ENCODE assay signal across 27 cellular contexts in the genomic region with DNA sequence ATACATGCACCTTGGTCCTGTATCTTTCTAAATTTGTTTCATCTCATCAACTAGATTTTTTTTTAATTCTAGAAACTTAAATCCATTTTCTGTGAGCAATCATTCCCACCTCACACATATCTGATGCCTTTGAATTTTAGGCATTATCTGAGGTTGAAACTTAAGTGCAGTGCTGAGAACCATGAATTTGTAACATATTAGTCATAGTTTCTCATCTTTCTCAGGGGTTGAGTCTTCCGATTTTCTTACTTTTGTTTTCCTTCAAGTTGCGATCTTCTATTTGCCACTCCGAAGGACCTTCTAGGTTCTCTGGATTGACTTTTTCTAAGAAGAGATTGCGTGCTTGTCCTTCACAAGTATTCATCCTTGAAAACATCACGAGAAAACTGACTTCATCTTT. TPM values are rescaled to one million over a fixed set of nuclear protein-coding genes. Genes with fewer than 3 reads are reported as not detected.
"Had no signal": no experiment of that assay in that cellular context is flagged by ENCODE, and none has a peak within 500 bp of the region (broad histone marks: within the 10 kb centered on the region; RNA-seq: fewer than 3 reads in every experiment).

No MANE protein-coding gene starts in this region.

- H3K4me1 Mint-ChIP-seq: activated CD4-positive, alpha-beta T cell treated with anti-CD3 and anti-CD28 coated beads, Interleukin-2, amount 10 ng/mL, durations not matched to agents 7 days and 5 days; activated naive CD4-positive, alpha-beta T cell treated with anti-CD3 and anti-CD28 coated beads, Interleukin-2, amount 50 U/mL, for 24 hours; central memory CD8-positive, alpha-beta T cell; memory B cell had no signal

- H3K36me3 ChIP-seq: ascending aorta, gastroesophageal sphincter, vagina, WERI-Rb-1 had no signal

- H3K9me3 ChIP-seq: ascending aorta, gastroesophageal sphincter, testis, vagina had no signal

- H3K27ac ChIP-seq: ascending aorta, dorsolateral prefrontal cortex, epithelial cell of prostate, gastroesophageal sphincter, testis, vagina, WERI-Rb-1 had no signal

- ATAC-seq: activated CD8-positive, alpha-beta T cell treated with anti-CD3 and anti-CD28 coated beads, Interleukin-2, amount 10 ng/mL, durations not matched to agents 7 days and 5 days; gastroesophageal sphincter; left cardiac atrium; sciatic nerve had no signal

- DNase-seq: activated CD4-positive, alpha-beta T cell treated with anti-CD3 and anti-CD28 coated beads, Interleukin-2, amount 10 ng/mL, durations not matched to agents 7 days and 5 days; activated CD4-positive, CD25-positive, alpha-beta regulatory T cell treated with anti-CD3 and anti-CD28 coated beads, Interleukin-2, amount 50 U/mL, for 72 hours; activated CD8-positive, alpha-beta T cell treated with anti-CD3 and anti-CD28 coated beads, Interleukin-2, amount 10 ng/mL, durations not matched to agents 7 days and 5 days; activated gamma-delta T cell treated with Interleukin-2 at 50 U/mL for 16 hours; activated T-cell treated with anti-CD3 and anti-CD28 coated beads, Interleukin-2, amount 50 U/mL, for 1 hour; dorsolateral prefrontal cortex; endodermal cell; head of caudate nucleus; hypothalamus; left cardiac atrium; nephron progenitor cell; posterior cingulate gyrus; stimulated activated CD4-positive, alpha-beta T cell treated with anti-CD3 and anti-CD28 coated beads, Interleukin-4, amount 100 ng/mL, for 1 hour; stimulated activated naive CD4-positive, alpha-beta T cell; testis; trophoblast cell; WERI-Rb-1 had no signal

- H3K27ac Mint-ChIP-seq: activated CD4-positive, alpha-beta T cell treated with anti-CD3 and anti-CD28 coated beads, Interleukin-2, amount 10 ng/mL, durations not matched to agents 7 days and 5 days; activated CD8-positive, alpha-beta T cell treated with anti-CD3 and anti-CD28 coated beads, Interleukin-2, amount 10 ng/mL, durations not matched to agents 7 days and 5 days; activated naive CD4-positive, alpha-beta T cell treated with anti-CD3 and anti-CD28 coated beads, Interleukin-2, amount 50 U/mL, for 24 hours; endodermal cell; memory B cell; T-helper 2 cell treated with Interferon-gamma antibody and Interleukin-4, amounts not matched to agents 5 μg/mL and 100 μg/mL, for 36 hours had no signal

- H3K27me3 ChIP-seq: ascending aorta, testis, vagina had no signal

- H3K9me3 Mint-ChIP-seq: activated CD4-positive, alpha-beta T cell treated with anti-CD3 and anti-CD28 coated beads, Interleukin-2, amount 10 ng/mL, durations not matched to agents 7 days and 5 days; activated naive CD4-positive, alpha-beta T cell treated with anti-CD3 and anti-CD28 coated beads, Interleukin-2, amount 50 U/mL, for 24 hours; central memory CD8-positive, alpha-beta T cell; endodermal cell; nephron progenitor cell; T-helper 2 cell treated with Interferon-gamma antibody and Interleukin-4, amounts not matched to agents 5 μg/mL and 100 μg/mL, for 36 hours had no signal

- H3K4me3 ChIP-seq: ascending aorta, dorsolateral prefrontal cortex, gastroesophageal sphincter, testis, vagina had no signal

- H3K27me3 Mint-ChIP-seq: central memory CD8-positive, alpha-beta T cell had no signal

- H3K4me3 Mint-ChIP-seq: activated CD4-positive, alpha-beta T cell treated with anti-CD3 and anti-CD28 coated beads, Interleukin-2, amount 10 ng/mL, durations not matched to agents 7 days and 5 days; activated CD8-positive, alpha-beta T cell treated with anti-CD3 and anti-CD28 coated beads, Interleukin-2, amount 10 ng/mL, durations not matched to agents 7 days and 5 days; activated naive CD4-positive, alpha-beta T cell treated with anti-CD3 and anti-CD28 coated beads, Interleukin-2, amount 50 U/mL, for 24 hours; central memory CD8-positive, alpha-beta T cell; endodermal cell; memory B cell; nephron progenitor cell; T-helper 2 cell treated with Interferon-gamma antibody and Interleukin-4, amounts not matched to agents 5 μg/mL and 100 μg/mL, for 36 hours had no signal

- H3K36me3 Mint-ChIP-seq: activated naive CD4-positive, alpha-beta T cell treated with anti-CD3 and anti-CD28 coated beads, Interleukin-2, amount 50 U/mL, for 24 hours; memory B cell had no signal

- H3K4me1 ChIP-seq: ascending aorta, testis, vagina had no signal

RNA-seq across cellular contexts. Expression of a gene that starts 3.7 kb away (rescaled TPM):
- total RNA-seq: activated CD4-positive, alpha-beta T cell treated with anti-CD3 and anti-CD28 coated beads, Interleukin-2, amount 10 ng/mL, durations not matched to agents 7 days and 5 days; activated CD8-positive, alpha-beta T cell treated with anti-CD3 and anti-CD28 coated beads, Interleukin-2, amount 10 ng/mL, durations not matched to agents 7 days and 5 days; gastroesophageal sphincter; left cardiac atrium; lower leg skin had no signal
